ENCODE assay signal across 1 cellular context in the genomic region with DNA sequence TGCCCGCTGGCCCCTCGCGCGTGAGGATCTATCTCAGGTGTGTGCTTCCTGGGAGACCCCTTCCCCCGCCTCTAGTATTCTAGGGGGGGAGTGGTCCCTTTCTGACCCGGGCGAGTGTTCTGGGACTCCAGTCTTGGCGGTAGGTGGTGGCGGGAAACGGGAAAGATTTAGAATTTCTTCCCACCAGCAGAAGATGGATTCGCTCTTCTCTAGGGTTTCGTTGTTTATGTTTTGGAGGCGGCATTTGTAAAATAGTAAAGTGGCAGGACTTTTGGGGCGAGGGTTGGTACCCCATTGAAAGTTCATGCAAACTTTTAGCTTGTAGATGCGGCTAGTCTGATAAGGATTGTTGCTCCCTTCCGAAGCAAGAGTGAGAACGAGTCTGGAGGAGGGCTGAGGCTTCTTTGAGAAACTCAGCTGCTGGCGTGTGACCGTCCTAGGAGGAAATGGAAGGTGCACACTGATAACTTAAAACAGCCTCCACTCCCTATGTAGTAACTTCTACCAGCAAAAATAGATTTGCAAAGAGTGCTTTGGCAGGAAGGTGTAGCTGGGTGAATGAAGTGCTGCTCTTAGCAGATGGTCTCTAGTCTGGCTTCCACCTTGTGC.
TF ChIP-seq lines count a peak whose summit lies in the region.

No MANE protein-coding gene starts in this region.

TF ChIP-seq in H1, 55 proteins besides CTCF, POLR2A, EP300 and RAD21 (continued from another document):
- TF ChIP-seq GABPA (IDR thresholded peaks at IDR 0.05; ENCODE audit: borderline replicate concordance, insufficient read depth, low read length) (no peak), NRF1 (IDR thresholded peaks at IDR 0.05; ENCODE audit: low read depth, low read length) (no peak), HDAC2 (IDR thresholded peaks at IDR 0.05; ENCODE audit: borderline replicate concordance in 1 of 2, low read depth in 2 of 2, low read length in 2 of 2) (no peak; a peak in 1 of 4 replicates), KDM1A (IDR thresholded peaks at IDR 0.05; ENCODE audit: borderline replicate concordance, low read length) (no peak), PHF8 (conservative IDR thresholded peaks at IDR 0.05; ENCODE audit: low read depth, low read length) (peak; percentile 19; the same call in 1 of the 2 replicates), SP4 (IDR thresholded peaks at IDR 0.05; ENCODE audit: low read length) (no peak), TAF7 (optimal IDR thresholded peaks at IDR 0.05; ENCODE audit: borderline replicate concordance, low read depth, low read length) (no peak), TBP (IDR thresholded peaks at IDR 0.05; ENCODE audit: low read depth, low read length) (0 out of 2 replicates have a peak, but pooled peaks have one; percentile 25), POLR2AphosphoS5 (IDR thresholded peaks at IDR 0.05; ENCODE audit: low read depth, low read length) (no peak), KDM4A (IDR thresholded peaks at IDR 0.05; ENCODE audit: low read depth, low read length, severe bottlenecking) (peak; percentile 26), CBX5 (IDR thresholded peaks at IDR 0.05; ENCODE audit: low read depth, low read length) (no peak), SRF (IDR thresholded peaks at IDR 0.05; ENCODE audit: low read depth, low read length) (no peak), ASH2L (IDR thresholded peaks at IDR 0.05; ENCODE audit: low read length) (peak; percentile 9)
- TF ChIP-seq, protein P1, sequence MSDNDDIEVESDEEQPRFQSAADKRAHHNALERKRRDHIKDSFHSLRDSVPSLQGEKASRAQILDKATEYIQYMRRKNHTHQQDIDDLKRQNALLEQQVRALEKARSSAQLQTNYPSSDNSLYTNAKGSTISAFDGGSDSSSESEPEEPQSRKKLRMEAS (IDR thresholded peaks at IDR 0.05) = no peak
- TF ChIP-seq, protein P2, sequence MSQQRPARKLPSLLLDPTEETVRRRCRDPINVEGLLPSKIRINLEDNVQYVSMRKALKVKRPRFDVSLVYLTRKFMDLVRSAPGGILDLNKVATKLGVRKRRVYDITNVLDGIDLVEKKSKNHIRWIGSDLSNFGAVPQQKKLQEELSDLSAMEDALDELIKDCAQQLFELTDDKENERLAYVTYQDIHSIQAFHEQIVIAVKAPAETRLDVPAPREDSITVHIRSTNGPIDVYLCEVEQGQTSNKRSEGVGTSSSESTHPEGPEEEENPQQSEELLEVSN (IDR thresholded peaks at IDR 0.05) = peak; percentile 8; the same call in 1 of the 2 replicates
